Comparison of ENCODE assay signal across 25 cellular contexts in genomic region chr9:134314950-134315715, GRCh38. TPM values are rescaled to one million over a fixed set of nuclear protein-coding genes. Genes with fewer than 3 reads are reported as not detected.
DNase-seq lines count a peak whose midpoint lies in the region; ATAC-seq and TF ChIP-seq lines count a peak whose summit lies in the region.
"Had no signal": no experiment of that assay in that cellular context is flagged by ENCODE, and none has a peak within 500 bp of the region (broad histone marks: within the 10 kb centered on the region; RNA-seq: fewer than 3 reads in every experiment).

No MANE protein-coding gene starts in this region.

- H3K36me3 ChIP-seq in heart left ventricle (no peaks in the 10 kb centered on the region), lower lobe of right lung (no peaks in the 10 kb centered on the region), aorta (ENCODE audit: control insufficient read depth in 1 of 2, insufficient read depth in 2 of 2, low read length in 1 of 2) (no peaks in the 10 kb centered on the region)
- H3K36me3 ChIP-seq: brain microvascular endothelial cell, colonic mucosa, gastroesophageal sphincter, thyroid gland had no signal

- H3K27me3 ChIP-seq in heart left ventricle = no peaks in the 10 kb centered on the region
- no peaks in the 10 kb centered on the region for H3K27me3 ChIP-seq in lower lobe of right lung (ENCODE audit: low read depth)
- H3K27me3 ChIP-seq in aorta (ENCODE audit: control insufficient read depth in 1 of 2, insufficient read depth in 2 of 2, low read length in 1 of 2) = no peaks in the 10 kb centered on the region
- H3K27me3 ChIP-seq: brain microvascular endothelial cell, colonic mucosa, gastroesophageal sphincter, thyroid gland had no signal

- H3K9me3 ChIP-seq in heart left ventricle (peaks cover 0 to 27% (median 0%) of the 10 kb centered on the region in 12 donors), lower lobe of right lung (no peaks in the 10 kb centered on the region), aorta (ENCODE audit: control insufficient read depth, low read length) (peaks cover 4% of the 10 kb centered on the region)
- H3K9me3 ChIP-seq: colonic mucosa, thyroid gland had no signal

- H3K27ac Mint-ChIP-seq in stimulated activated effector memory CD8-positive, alpha-beta T cell treated with anti-CD3 and anti-CD28 coated beads, Interleukin-12 subunit alpha, Interleukin-12 subunit beta, amount 100 ng/mL, for 72 hours = no peak overlapping the region
- H3K27ac Mint-ChIP-seq: activated T-cell treated with anti-CD3 and anti-CD28 coated beads, Interleukin-2, amount 50 U/mL, for 24 hours; natural killer cell treated with Interleukin-12 subunit alpha and Interleukin-12 subunit beta and Interleukin-15 and Interleukin-18, amount 100 ng/mL, for 72 hours; stimulated activated naive CD8-positive, alpha-beta T cell treated with anti-CD3 and anti-CD28 coated beads, Interleukin-15, Interleukin-2, amounts not matched to agents 100 ng/mL and 50 ng/mL, for 24 hours had no signal

- no peaks in the 10 kb centered on the region for H3K36me3 Mint-ChIP-seq in stimulated activated effector memory CD8-positive, alpha-beta T cell treated with anti-CD3 and anti-CD28 coated beads, Interleukin-12 subunit alpha, Interleukin-12 subunit beta, amount 100 ng/mL, for 72 hours
- H3K36me3 Mint-ChIP-seq: natural killer cell treated with Interleukin-12 subunit alpha and Interleukin-12 subunit beta and Interleukin-15 and Interleukin-18, amount 100 ng/mL, for 72 hours had no signal

- 81 to 93% (median 89%) methylated on average over 23 to 26 of the region's 26 CpGs for WGBS in heart left ventricle, 4 donors
- 93 to 94% methylated on average over 26 of the region's 26 CpGs for WGBS in aorta, 2 donors

- H3K4me3 ChIP-seq in heart left ventricle = no peak overlapping the region
- H3K4me3 ChIP-seq in lower lobe of right lung = no peak overlapping the region
- no peak overlapping the region for H3K4me3 ChIP-seq in aorta (ENCODE audit: low read length in 2 of 2)
- H3K4me3 ChIP-seq: colonic mucosa, gastroesophageal sphincter, GM12878, thyroid gland had no signal

- TF ChIP-seq CTCF in heart left ventricle (IDR thresholded peaks at IDR 0.05) (no peak), lower lobe of right lung (IDR thresholded peaks at IDR 0.05) (no peak)

- ATAC-seq in heart left ventricle (no peak), lower lobe of right lung (no peak), aorta (ENCODE audit: low FRiP score) (no peak), GM19351 (IDR thresholded peaks at IDR 0.05; ENCODE audit: unreplicated experiment) (no peak)
- no peak for ATAC-seq in stimulated activated effector memory CD8-positive, alpha-beta T cell treated with anti-CD3 and anti-CD28 coated beads, Interleukin-12 subunit alpha, Interleukin-12 subunit beta, amount 100 ng/mL, for 72 hours
- ATAC-seq: GM12878 had no signal

- H3K9me3 Mint-ChIP-seq in stimulated activated effector memory CD8-positive, alpha-beta T cell treated with anti-CD3 and anti-CD28 coated beads, Interleukin-12 subunit alpha, Interleukin-12 subunit beta, amount 100 ng/mL, for 72 hours = no peaks in the 10 kb centered on the region
- H3K9me3 Mint-ChIP-seq: activated T-cell treated with anti-CD3 and anti-CD28 coated beads, Interleukin-2, amount 50 U/mL, for 24 hours; natural killer cell treated with Interleukin-12 subunit alpha and Interleukin-12 subunit beta and Interleukin-15 and Interleukin-18, amount 100 ng/mL, for 72 hours; stimulated activated naive CD8-positive, alpha-beta T cell treated with anti-CD3 and anti-CD28 coated beads, Interleukin-15, Interleukin-2, amounts not matched to agents 100 ng/mL and 50 ng/mL, for 24 hours had no signal

- H3K27ac ChIP-seq in heart left ventricle (no peak overlapping the region), lower lobe of right lung (no peak overlapping the region), aorta (ENCODE audit: low read depth in 1 of 2, low read length in 2 of 2) (no peak overlapping the region)
- H3K27ac ChIP-seq: brain microvascular endothelial cell, colonic mucosa, thyroid gland had no signal

- peaks cover 7% of the 10 kb centered on the region for H3K4me1 Mint-ChIP-seq in stimulated activated effector memory CD8-positive, alpha-beta T cell treated with anti-CD3 and anti-CD28 coated beads, Interleukin-12 subunit alpha, Interleukin-12 subunit beta, amount 100 ng/mL, for 72 hours

- intact Hi-C loops in heart left ventricle (cut with DNase I) (no loop called here), lower lobe of right lung (cut with DNase I) (no loop called here), aorta (cut with DNase I) (no loop called here)

- no peak overlapping the region for H3K4me3 Mint-ChIP-seq in stimulated activated effector memory CD8-positive, alpha-beta T cell treated with anti-CD3 and anti-CD28 coated beads, Interleukin-12 subunit alpha, Interleukin-12 subunit beta, amount 100 ng/mL, for 72 hours
- H3K4me3 Mint-ChIP-seq: activated T-cell treated with anti-CD3 and anti-CD28 coated beads, Interleukin-2, amount 50 U/mL, for 24 hours; natural killer cell treated with Interleukin-12 subunit alpha and Interleukin-12 subunit beta and Interleukin-15 and Interleukin-18, amount 100 ng/mL, for 72 hours; stimulated activated naive CD8-positive, alpha-beta T cell treated with anti-CD3 and anti-CD28 coated beads, Interleukin-15, Interleukin-2, amounts not matched to agents 100 ng/mL and 50 ng/mL, for 24 hours had no signal

- peaks cover 0 to 19% (median 11%) of the 10 kb centered on the region in 12 donors for H3K4me1 ChIP-seq in heart left ventricle
- H3K4me1 ChIP-seq in lower lobe of right lung = no peaks in the 10 kb centered on the region
- H3K4me1 ChIP-seq in aorta (ENCODE audit: control insufficient read depth in 1 of 2, insufficient read depth in 2 of 2, low read length in 2 of 2) = no peaks in the 10 kb centered on the region
- H3K4me1 ChIP-seq: colonic mucosa had no signal

- DNase-seq in NCI-H82 (lab: John Stamatoyannopoulos, UW) (peak; percentile 84), NCI-H82 treated with DMSO at 0.1 percent for 48 hours (lab: John Stamatoyannopoulos, UW; ENCODE audit: unreplicated experiment) (no peak), heart left ventricle (peak in 3 of 5 donors; percentile 19 to 55 (median 23)), lower lobe of right lung (peak; percentile 37), aorta (peak; percentile 46 to 69)
- DNase-seq in stimulated activated effector memory CD8-positive, alpha-beta T cell treated with anti-CD3 and anti-CD28 coated beads, Interleukin-12 subunit alpha, Interleukin-12 subunit beta, amount 100 ng/mL, for 72 hours (ENCODE audit: low spot score in 2 of 2) = no peak
- no peak for DNase-seq in NK-92 treated with Interleukin-12 subunit alpha and Interleukin-12 subunit beta, amount 100 ng/mL, for 24 hours (lab: John Stamatoyannopoulos, UW)
- DNase-seq: 8988T; activated CD8-positive, alpha-beta memory T cell treated with anti-CD3 and anti-CD28 coated beads for 24 hours; activated T-cell treated with anti-CD3 and anti-CD28 coated beads, Interleukin-2, amount 50 U/mL, for 24 hours; brain microvascular endothelial cell; Caco-2; colonic mucosa; DMS79 treated with DMSO at 0.1 percent for 48 hours; kidney glomerular epithelial cell; NCI-H1105; NCI-H526 treated with DMSO at 0.1 percent for 48 hours; SHP77 treated with DMSO at 0.1 percent for 48 hours; stimulated activated CD4-positive, alpha-beta T cell treated with anti-CD3 and anti-CD28 coated beads, Interleukin-4, amount 100 ng/mL, for 4 hours; thyroid gland had no signal

- TF ChIP-seq POLR2A in heart left ventricle (IDR thresholded peaks at IDR 0.05) = no peak

RNA-seq across cellular contexts. Expression of gene RXRA, which starts 11.1 kb away (rescaled TPM):
- total RNA-seq in heart left ventricle (10 to 100 TPM; 45.5 to 87.9 (median 52.9) TPM), lower lobe of right lung (85.7 TPM), aorta (10 to 100 TPM; 47.5 to 67.8 TPM)
- polyA plus RNA-seq in heart left ventricle (10 to 100 TPM; 54.9 to 55.8 TPM), aorta (10 to 100 TPM; 17.7 to 18.0 TPM)

Comparison
In these comparisons a context has a peak if more than half of its experiments do, and no peak if none do; other contexts are left out.
1. DNase-seq: peak in NCI-H82 (single experiment), heart left ventricle (3 of 5), lower lobe of right lung (single experiment) and aorta (2 of 2); none in NCI-H82 treated with DMSO at 0.1 percent for 48 hours (single experiment), stimulated activated effector memory CD8-positive, alpha-beta T cell treated with anti-CD3 and anti-CD28 coated beads, Interleukin-12 subunit alpha, Interleukin-12 subunit beta, amount 100 ng/mL, for 72 hours (0 of 2) and NK-92 treated with Interleukin-12 subunit alpha and Interleukin-12 subunit beta, amount 100 ng/mL, for 24 hours (single experiment).